ENCODE assay signal across 1 cellular context in the genomic region with DNA sequence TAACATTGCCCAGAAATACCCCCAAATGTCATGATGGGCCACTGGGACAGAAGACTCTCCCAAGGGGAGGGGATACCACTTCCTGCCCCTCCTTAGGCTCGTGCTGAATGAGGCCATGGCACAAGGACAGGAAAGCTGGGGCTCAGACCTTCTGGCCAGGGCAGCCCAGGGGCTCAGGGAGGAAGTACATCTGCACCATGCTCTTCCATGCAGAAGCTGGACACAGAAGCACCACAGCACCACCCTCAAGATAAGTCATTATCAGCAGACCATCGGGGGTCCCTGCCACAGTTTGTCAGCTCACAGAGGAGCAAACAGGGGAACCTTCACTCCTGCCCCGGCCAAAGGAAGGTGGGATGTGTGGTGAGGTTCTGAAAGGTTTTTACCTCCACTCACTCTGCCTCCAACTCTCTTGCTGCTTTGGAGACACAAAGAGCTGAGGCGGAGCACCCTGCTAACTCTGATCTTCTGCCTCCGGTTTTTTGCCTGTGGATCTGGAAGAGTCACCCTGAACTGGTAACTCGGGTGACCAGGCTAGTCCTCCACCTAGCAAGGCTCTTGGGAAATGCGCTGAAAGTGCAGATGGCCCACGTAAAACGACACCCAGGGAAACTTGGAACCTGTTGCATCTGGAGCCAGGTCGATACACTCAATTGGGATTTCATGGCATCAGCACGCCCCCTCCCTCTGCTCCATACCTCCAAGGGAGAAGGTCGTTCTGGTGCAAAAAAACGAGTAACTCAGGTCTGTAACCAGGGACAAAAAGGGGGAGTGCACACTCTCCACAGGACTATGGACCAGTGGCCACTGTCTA.
TF ChIP-seq lines count a peak whose summit lies in the region.

No MANE protein-coding gene starts in this region.

TF ChIP-seq in K562, 482 proteins besides CTCF, POLR2A, EP300 and RAD21 (continued from another document):
- TF ChIP-seq, protein P1, sequence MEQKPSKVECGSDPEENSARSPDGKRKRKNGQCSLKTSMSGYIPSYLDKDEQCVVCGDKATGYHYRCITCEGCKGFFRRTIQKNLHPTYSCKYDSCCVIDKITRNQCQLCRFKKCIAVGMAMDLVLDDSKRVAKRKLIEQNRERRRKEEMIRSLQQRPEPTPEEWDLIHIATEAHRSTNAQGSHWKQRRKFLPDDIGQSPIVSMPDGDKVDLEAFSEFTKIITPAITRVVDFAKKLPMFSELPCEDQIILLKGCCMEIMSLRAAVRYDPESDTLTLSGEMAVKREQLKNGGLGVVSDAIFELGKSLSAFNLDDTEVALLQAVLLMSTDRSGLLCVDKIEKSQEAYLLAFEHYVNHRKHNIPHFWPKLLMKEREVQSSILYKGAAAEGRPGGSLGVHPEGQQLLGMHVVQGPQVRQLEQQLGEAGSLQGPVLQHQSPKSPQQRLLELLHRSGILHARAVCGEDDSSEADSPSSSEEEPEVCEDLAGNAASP (IDR thresholded peaks at IDR 0.05) = no peak
- TF ChIP-seq, protein P2, sequence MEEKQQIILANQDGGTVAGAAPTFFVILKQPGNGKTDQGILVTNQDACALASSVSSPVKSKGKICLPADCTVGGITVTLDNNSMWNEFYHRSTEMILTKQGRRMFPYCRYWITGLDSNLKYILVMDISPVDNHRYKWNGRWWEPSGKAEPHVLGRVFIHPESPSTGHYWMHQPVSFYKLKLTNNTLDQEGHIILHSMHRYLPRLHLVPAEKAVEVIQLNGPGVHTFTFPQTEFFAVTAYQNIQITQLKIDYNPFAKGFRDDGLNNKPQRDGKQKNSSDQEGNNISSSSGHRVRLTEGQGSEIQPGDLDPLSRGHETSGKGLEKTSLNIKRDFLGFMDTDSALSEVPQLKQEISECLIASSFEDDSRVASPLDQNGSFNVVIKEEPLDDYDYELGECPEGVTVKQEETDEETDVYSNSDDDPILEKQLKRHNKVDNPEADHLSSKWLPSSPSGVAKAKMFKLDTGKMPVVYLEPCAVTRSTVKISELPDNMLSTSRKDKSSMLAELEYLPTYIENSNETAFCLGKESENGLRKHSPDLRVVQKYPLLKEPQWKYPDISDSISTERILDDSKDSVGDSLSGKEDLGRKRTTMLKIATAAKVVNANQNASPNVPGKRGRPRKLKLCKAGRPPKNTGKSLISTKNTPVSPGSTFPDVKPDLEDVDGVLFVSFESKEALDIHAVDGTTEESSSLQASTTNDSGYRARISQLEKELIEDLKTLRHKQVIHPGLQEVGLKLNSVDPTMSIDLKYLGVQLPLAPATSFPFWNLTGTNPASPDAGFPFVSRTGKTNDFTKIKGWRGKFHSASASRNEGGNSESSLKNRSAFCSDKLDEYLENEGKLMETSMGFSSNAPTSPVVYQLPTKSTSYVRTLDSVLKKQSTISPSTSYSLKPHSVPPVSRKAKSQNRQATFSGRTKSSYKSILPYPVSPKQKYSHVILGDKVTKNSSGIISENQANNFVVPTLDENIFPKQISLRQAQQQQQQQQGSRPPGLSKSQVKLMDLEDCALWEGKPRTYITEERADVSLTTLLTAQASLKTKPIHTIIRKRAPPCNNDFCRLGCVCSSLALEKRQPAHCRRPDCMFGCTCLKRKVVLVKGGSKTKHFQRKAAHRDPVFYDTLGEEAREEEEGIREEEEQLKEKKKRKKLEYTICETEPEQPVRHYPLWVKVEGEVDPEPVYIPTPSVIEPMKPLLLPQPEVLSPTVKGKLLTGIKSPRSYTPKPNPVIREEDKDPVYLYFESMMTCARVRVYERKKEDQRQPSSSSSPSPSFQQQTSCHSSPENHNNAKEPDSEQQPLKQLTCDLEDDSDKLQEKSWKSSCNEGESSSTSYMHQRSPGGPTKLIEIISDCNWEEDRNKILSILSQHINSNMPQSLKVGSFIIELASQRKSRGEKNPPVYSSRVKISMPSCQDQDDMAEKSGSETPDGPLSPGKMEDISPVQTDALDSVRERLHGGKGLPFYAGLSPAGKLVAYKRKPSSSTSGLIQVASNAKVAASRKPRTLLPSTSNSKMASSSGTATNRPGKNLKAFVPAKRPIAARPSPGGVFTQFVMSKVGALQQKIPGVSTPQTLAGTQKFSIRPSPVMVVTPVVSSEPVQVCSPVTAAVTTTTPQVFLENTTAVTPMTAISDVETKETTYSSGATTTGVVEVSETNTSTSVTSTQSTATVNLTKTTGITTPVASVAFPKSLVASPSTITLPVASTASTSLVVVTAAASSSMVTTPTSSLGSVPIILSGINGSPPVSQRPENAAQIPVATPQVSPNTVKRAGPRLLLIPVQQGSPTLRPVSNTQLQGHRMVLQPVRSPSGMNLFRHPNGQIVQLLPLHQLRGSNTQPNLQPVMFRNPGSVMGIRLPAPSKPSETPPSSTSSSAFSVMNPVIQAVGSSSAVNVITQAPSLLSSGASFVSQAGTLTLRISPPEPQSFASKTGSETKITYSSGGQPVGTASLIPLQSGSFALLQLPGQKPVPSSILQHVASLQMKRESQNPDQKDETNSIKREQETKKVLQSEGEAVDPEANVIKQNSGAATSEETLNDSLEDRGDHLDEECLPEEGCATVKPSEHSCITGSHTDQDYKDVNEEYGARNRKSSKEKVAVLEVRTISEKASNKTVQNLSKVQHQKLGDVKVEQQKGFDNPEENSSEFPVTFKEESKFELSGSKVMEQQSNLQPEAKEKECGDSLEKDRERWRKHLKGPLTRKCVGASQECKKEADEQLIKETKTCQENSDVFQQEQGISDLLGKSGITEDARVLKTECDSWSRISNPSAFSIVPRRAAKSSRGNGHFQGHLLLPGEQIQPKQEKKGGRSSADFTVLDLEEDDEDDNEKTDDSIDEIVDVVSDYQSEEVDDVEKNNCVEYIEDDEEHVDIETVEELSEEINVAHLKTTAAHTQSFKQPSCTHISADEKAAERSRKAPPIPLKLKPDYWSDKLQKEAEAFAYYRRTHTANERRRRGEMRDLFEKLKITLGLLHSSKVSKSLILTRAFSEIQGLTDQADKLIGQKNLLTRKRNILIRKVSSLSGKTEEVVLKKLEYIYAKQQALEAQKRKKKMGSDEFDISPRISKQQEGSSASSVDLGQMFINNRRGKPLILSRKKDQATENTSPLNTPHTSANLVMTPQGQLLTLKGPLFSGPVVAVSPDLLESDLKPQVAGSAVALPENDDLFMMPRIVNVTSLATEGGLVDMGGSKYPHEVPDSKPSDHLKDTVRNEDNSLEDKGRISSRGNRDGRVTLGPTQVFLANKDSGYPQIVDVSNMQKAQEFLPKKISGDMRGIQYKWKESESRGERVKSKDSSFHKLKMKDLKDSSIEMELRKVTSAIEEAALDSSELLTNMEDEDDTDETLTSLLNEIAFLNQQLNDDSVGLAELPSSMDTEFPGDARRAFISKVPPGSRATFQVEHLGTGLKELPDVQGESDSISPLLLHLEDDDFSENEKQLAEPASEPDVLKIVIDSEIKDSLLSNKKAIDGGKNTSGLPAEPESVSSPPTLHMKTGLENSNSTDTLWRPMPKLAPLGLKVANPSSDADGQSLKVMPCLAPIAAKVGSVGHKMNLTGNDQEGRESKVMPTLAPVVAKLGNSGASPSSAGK (IDR thresholded peaks at IDR 0.05) = peak; percentile 39; the same call in 1 of the 2 replicates
- TF ChIP-seq, protein P3, sequence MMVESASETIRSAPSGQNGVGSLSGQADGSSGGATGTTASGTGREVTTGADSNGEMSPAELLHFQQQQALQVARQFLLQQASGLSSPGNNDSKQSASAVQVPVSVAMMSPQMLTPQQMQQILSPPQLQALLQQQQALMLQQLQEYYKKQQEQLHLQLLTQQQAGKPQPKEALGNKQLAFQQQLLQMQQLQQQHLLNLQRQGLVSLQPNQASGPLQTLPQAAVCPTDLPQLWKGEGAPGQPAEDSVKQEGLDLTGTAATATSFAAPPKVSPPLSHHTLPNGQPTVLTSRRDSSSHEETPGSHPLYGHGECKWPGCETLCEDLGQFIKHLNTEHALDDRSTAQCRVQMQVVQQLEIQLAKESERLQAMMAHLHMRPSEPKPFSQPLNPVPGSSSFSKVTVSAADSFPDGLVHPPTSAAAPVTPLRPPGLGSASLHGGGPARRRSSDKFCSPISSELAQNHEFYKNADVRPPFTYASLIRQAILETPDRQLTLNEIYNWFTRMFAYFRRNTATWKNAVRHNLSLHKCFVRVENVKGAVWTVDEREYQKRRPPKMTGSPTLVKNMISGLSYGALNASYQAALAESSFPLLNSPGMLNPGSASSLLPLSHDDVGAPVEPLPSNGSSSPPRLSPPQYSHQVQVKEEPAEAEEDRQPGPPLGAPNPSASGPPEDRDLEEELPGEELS (CRISPR knock-in tag; IDR thresholded peaks at IDR 0.05; ENCODE audit: borderline replicate concordance) = no peak
- TF ChIP-seq, protein P4, sequence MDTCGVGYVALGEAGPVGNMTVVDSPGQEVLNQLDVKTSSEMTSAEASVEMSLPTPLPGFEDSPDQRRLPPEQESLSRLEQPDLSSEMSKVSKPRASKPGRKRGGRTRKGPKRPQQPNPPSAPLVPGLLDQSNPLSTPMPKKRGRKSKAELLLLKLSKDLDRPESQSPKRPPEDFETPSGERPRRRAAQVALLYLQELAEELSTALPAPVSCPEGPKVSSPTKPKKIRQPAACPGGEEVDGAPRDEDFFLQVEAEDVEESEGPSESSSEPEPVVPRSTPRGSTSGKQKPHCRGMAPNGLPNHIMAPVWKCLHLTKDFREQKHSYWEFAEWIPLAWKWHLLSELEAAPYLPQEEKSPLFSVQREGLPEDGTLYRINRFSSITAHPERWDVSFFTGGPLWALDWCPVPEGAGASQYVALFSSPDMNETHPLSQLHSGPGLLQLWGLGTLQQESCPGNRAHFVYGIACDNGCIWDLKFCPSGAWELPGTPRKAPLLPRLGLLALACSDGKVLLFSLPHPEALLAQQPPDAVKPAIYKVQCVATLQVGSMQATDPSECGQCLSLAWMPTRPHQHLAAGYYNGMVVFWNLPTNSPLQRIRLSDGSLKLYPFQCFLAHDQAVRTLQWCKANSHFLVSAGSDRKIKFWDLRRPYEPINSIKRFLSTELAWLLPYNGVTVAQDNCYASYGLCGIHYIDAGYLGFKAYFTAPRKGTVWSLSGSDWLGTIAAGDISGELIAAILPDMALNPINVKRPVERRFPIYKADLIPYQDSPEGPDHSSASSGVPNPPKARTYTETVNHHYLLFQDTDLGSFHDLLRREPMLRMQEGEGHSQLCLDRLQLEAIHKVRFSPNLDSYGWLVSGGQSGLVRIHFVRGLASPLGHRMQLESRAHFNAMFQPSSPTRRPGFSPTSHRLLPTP (IDR thresholded peaks at IDR 0.05; ENCODE audit: borderline replicate concordance, extremely low read depth, insufficient read length) = no peak
- TF ChIP-seq PHF21A (IDR thresholded peaks at IDR 0.05; ENCODE audit: borderline replicate concordance, low read depth) = no peak
- TF ChIP-seq, protein P5, sequence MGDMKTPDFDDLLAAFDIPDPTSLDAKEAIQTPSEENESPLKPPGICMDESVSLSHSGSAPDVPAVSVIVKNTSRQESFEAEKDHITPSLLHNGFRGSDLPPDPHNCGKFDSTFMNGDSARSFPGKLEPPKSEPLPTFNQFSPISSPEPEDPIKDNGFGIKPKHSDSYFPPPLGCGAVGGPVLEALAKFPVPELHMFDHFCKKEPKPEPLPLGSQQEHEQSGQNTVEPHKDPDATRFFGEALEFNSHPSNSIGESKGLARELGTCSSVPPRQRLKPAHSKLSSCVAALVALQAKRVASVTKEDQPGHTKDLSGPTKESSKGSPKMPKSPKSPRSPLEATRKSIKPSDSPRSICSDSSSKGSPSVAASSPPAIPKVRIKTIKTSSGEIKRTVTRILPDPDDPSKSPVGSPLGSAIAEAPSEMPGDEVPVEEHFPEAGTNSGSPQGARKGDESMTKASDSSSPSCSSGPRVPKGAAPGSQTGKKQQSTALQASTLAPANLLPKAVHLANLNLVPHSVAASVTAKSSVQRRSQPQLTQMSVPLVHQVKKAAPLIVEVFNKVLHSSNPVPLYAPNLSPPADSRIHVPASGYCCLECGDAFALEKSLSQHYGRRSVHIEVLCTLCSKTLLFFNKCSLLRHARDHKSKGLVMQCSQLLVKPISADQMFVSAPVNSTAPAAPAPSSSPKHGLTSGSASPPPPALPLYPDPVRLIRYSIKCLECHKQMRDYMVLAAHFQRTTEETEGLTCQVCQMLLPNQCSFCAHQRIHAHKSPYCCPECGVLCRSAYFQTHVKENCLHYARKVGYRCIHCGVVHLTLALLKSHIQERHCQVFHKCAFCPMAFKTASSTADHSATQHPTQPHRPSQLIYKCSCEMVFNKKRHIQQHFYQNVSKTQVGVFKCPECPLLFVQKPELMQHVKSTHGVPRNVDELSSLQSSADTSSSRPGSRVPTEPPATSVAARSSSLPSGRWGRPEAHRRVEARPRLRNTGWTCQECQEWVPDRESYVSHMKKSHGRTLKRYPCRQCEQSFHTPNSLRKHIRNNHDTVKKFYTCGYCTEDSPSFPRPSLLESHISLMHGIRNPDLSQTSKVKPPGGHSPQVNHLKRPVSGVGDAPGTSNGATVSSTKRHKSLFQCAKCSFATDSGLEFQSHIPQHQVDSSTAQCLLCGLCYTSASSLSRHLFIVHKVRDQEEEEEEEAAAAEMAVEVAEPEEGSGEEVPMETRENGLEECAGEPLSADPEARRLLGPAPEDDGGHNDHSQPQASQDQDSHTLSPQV (IDR thresholded peaks at IDR 0.05) = peak; percentile 45; the same call in 1 of the 2 replicates
- TF ChIP-seq HIVEP1 (CRISPR knock-in tag; IDR thresholded peaks at IDR 0.05) = no peak
- no peak for TF ChIP-seq JUND (IDR thresholded peaks at IDR 0.05; ENCODE audit: borderline replicate concordance, low read depth, low read length)
- TF ChIP-seq JUND (tag; IDR thresholded peaks at IDR 0.05; ENCODE audit: borderline replicate concordance, low read depth, low read length) = 0 out of 3 replicates have a peak, but pooled peaks have one; percentile 10
